30 cellular contexts compared by ENCODE assay signal in genomic region chr11:92837595-92837994, GRCh38.
A peak's percentile ranks its signal among the peaks of the same experiment; 100 is the strongest.
DNase-seq lines count a peak whose midpoint lies in the region; ATAC-seq and TF ChIP-seq lines count a peak whose summit lies in the region.
"Had no signal": no experiment of that assay in that cellular context is flagged by ENCODE, and none has a peak within 500 bp of the region (broad histone marks: within the 10 kb centered on the region; RNA-seq: fewer than 3 reads in every experiment).

No MANE protein-coding gene starts in this region.

- peak; percentile 64 for ATAC-seq in esophagus mucosa
- no peak for ATAC-seq in left lung
- ATAC-seq in HG03095 (IDR thresholded peaks at IDR 0.05; ENCODE audit: unreplicated experiment): no peak
- ATAC-seq: activated naive CD8-positive, alpha-beta T cell treated with anti-CD3 and anti-CD28 coated beads, Interleukin-2, amount 50 U/mL, for 24 hours; activated T-cell treated with anti-CD3 and anti-CD28 coated beads, Interleukin-2, amount 50 U/mL, for 4 hours; gastroesophageal sphincter; natural killer cell treated with Interleukin-12 subunit alpha and Interleukin-12 subunit beta and Interleukin-15 and Interleukin-18, amount 100 ng/mL, for 72 hours; Right ventricle myocardium inferior; stimulated activated naive CD8-positive, alpha-beta T cell treated with anti-CD3 and anti-CD28 coated beads, Interleukin-15, amount 100 ng/mL, for 72 hours had no signal

- H3K4me1 ChIP-seq in left lung: no peaks in the 10 kb centered on the region
- H3K4me1 ChIP-seq: thyroid gland had no signal

- H3K36me3 ChIP-seq in left lung: no peaks in the 10 kb centered on the region
- H3K36me3 ChIP-seq: gastroesophageal sphincter, ovary, thyroid gland, WERI-Rb-1 had no signal

- H3K4me3 ChIP-seq in LNCaP clone FGC (ENCODE audit: low read depth, low read length) (no peak overlapping the region), left lung (no peak overlapping the region)
- H3K4me3 ChIP-seq: gastroesophageal sphincter, GM23248, hepatocyte, ovary, skin epidermis, thyroid gland had no signal

- no peaks in the 10 kb centered on the region for H3K27me3 ChIP-seq in left lung
- H3K27me3 ChIP-seq: gastroesophageal sphincter, hepatocyte, ovary, thyroid gland had no signal

- no peak overlapping the region for H3K27ac ChIP-seq in left lung
- H3K27ac ChIP-seq: C4-2B, gastroesophageal sphincter, GM23248, hepatocyte, ovary, skin epidermis, thyroid gland, WERI-Rb-1 had no signal

- H3K9me3 ChIP-seq in left lung: no peaks in the 10 kb centered on the region
- H3K9me3 ChIP-seq: gastroesophageal sphincter, ovary, thyroid gland had no signal

- intact Hi-C loops in left lung (cut with DNase I): no loop called here

- DNase-seq in DMS53 (lab: John Stamatoyannopoulos, UW) (peak; percentile 77), LNCaP clone FGC (ENCODE audit: low read depth) (peak; percentile 35), NCI-H748 treated with DMSO at 0.1 percent for 48 hours (lab: John Stamatoyannopoulos, UW) (peak; percentile 30), left lung (no peak), GM20000 (ENCODE audit: low spot score) (no peak), kidney glomerular epithelial cell (lab: John Stamatoyannopoulos, UW) (no peak)
- DNase-seq: activated CD4-positive, alpha-beta T cell treated with anti-CD3 and anti-CD28 coated beads, Interleukin-2, amount 10 ng/mL, durations not matched to agents 7 days and 5 days; activated gamma-delta T cell treated with Interleukin-2 at 50 U/mL for 16 hours; activated naive CD8-positive, alpha-beta T cell treated with anti-CD3 and anti-CD28 coated beads, Interleukin-2, amount 50 U/mL, for 24 hours; activated T-cell treated with anti-CD3 and anti-CD28 coated beads, Interleukin-2, amount 50 U/mL, for 4 hours; Calu3; GM23248; Kasumi-1; NCI-H2171; NCI-H82; ovary; retina; stimulated activated CD4-positive, alpha-beta T cell treated with anti-CD3 and anti-CD28 coated beads, Interleukin-1b, Interleukin-23, amount 100 ng/mL, for 48 hours; stimulated activated CD8-positive, alpha-beta memory T cell treated with anti-CD3 and anti-CD28 coated beads, Interleukin-4, amount 100 ng/mL, for 48 hours; stimulated activated naive CD8-positive, alpha-beta T cell treated with anti-CD3 and anti-CD28 coated beads, Interleukin-15, amount 100 ng/mL, for 72 hours; thyroid gland; WERI-Rb-1 had no signal

- TF ChIP-seq CTCF in LNCaP clone FGC (IDR thresholded peaks at IDR 0.05; ENCODE audit: control insufficient read depth, extremely low read depth, insufficient read depth): no peak
- TF ChIP-seq CTCF in left lung (IDR thresholded peaks at IDR 0.05): no peak
- no peak for TF ChIP-seq CTCF in GM20000 (IDR thresholded peaks at IDR 0.05; ENCODE audit: extremely low read depth, missing control alignments)

Comparison
In these comparisons a context has a peak if more than half of its experiments do, and no peak if none do; other contexts are left out.
1. DNase-seq: peak in DMS53 (single experiment), LNCaP clone FGC (single experiment) and NCI-H748 treated with DMSO at 0.1 percent for 48 hours (single experiment); none in left lung (0 of 2), GM20000 (single experiment) and kidney glomerular epithelial cell (single experiment).